Comparison of ENCODE assay signal across 20 cellular contexts in genomic region chr10:79314761-79315601, GRCh38. TPM values are rescaled to one million over a fixed set of nuclear protein-coding genes. Genes with fewer than 3 reads are reported as not detected.
DNase-seq lines count a peak whose midpoint lies in the region; ATAC-seq, FAIRE-seq and TF ChIP-seq lines count a peak whose summit lies in the region.
"Had no signal": no experiment of that assay in that cellular context is flagged by ENCODE, and none has a peak within 500 bp of the region (broad histone marks: within the 10 kb centered on the region; RNA-seq: fewer than 3 reads in every experiment).

No MANE protein-coding gene starts in this region.

- H3K79me2 ChIP-seq in astrocyte (ENCODE audit: insufficient read depth, low read length): peaks cover 3% of the 10 kb centered on the region
- H3K79me2 ChIP-seq: hepatocyte had no signal

- peaks cover 2% of the 10 kb centered on the region for H3K27me3 Mint-ChIP-seq in astrocyte (ENCODE audit: low read depth, unreplicated experiment)
- H3K27me3 Mint-ChIP-seq: activated CD4-positive, alpha-beta T cell treated with anti-CD3 and anti-CD28 coated beads, Interleukin-2, amount 10 ng/mL, durations not matched to agents 7 days and 5 days had no signal

- peak overlapping the region; percentile 77 for H3K27ac Mint-ChIP-seq in astrocyte (ENCODE audit: unreplicated experiment)
- H3K27ac Mint-ChIP-seq: activated CD4-positive, alpha-beta T cell treated with anti-CD3 and anti-CD28 coated beads, Interleukin-2, amount 10 ng/mL, durations not matched to agents 7 days and 5 days had no signal

- peaks cover 50% of the 10 kb centered on the region for H4K20me1 ChIP-seq in astrocyte (ENCODE audit: insufficient read depth, low read length)

- H3K36me3 Mint-ChIP-seq in astrocyte (ENCODE audit: low read depth, unreplicated experiment): peaks cover 17% of the 10 kb centered on the region

- H3K9me3 ChIP-seq in astrocyte (ENCODE audit: insufficient read depth, low read depth, low read length): no peaks in the 10 kb centered on the region
- no peaks in the 10 kb centered on the region for H3K9me3 ChIP-seq in small intestine (ENCODE audit: control insufficient read depth, low read depth)
- H3K9me3 ChIP-seq: thyroid gland had no signal

- H3K4me1 ChIP-seq in astrocyte (ENCODE audit: insufficient read depth, low read length): peaks cover 24% of the 10 kb centered on the region
- no peaks in the 10 kb centered on the region for H3K4me1 ChIP-seq in small intestine (ENCODE audit: control insufficient read depth in 2 of 2, insufficient read depth in 1 of 2, low read depth in 1 of 2, low read length in 1 of 2)

- intact Hi-C loops in left colon (cut with DNase I, micrococcal nuclease): no loop called here

- H3K9ac ChIP-seq in astrocyte (ENCODE audit: low read length): no peak overlapping the region

- H3K4me3 ChIP-seq in astrocyte (ENCODE audit: insufficient read depth, low read depth, low read length) (no peak overlapping the region), small intestine (ENCODE audit: low read depth in 1 of 2, low read length in 2 of 2) (no peak overlapping the region)
- H3K4me3 ChIP-seq: hepatocyte, SK-N-MC, thyroid gland had no signal

- FAIRE-seq in astrocyte (lab: Jason Lieb, UNC): no peak
- no peak for FAIRE-seq in small intestine (lab: Jason Lieb, UNC)
- FAIRE-seq: colon had no signal

- no peak overlapping the region for H2AFZ ChIP-seq in astrocyte (ENCODE audit: low read depth, low read length)
- H2AFZ ChIP-seq: hepatocyte had no signal

- H3K27ac ChIP-seq in astrocyte (ENCODE audit: low read depth, low read length) (no peak overlapping the region), small intestine (ENCODE audit: low read depth in 1 of 2, low read length in 1 of 2) (no peak overlapping the region)
- H3K27ac ChIP-seq: 22Rv1, C4-2B, hepatocyte, thyroid gland had no signal

- DNase-seq in DMS 273 (lab: John Stamatoyannopoulos, UW; ENCODE audit: unreplicated experiment): peak; percentile 56
- DNase-seq in DMS 273 treated with DMSO at 0.1 percent for 48 hours (lab: John Stamatoyannopoulos, UW): no peak
- no peak for DNase-seq in astrocyte (ENCODE audit: low read depth)
- peak in 1 of 2 donors; percentile 55 for DNase-seq in left colon
- peak; percentile 68 for DNase-seq in small intestine
- no peak for DNase-seq in activated naive CD4-positive, alpha-beta T cell treated with anti-CD3 and anti-CD28 coated beads, Interleukin-2, amount 50 U/mL, for 16 hours
- DNase-seq in hypothalamus (lab: John Stamatoyannopoulos, UW): no peak
- DNase-seq: activated CD4-positive, alpha-beta T cell treated with anti-CD3 and anti-CD28 coated beads, Interleukin-2, amount 10 ng/mL, durations not matched to agents 7 days and 5 days; activated T-cell treated with anti-CD3 and anti-CD28 coated beads, Interleukin-2, amount 50 U/mL, for 48 hours; erythroblast; naive thymus-derived CD4-positive, alpha-beta T cell; NCI-H510A treated with DMSO at 0.1 percent for 48 hours; stimulated activated CD4-positive, alpha-beta T cell treated with anti-CD3 and anti-CD28 coated beads, Interleukin-2, amount 100 ng/mL, for 48 hours; thyroid gland had no signal

- no peak overlapping the region for H3K4me2 ChIP-seq in astrocyte (ENCODE audit: low read length)
- H3K4me2 ChIP-seq: hepatocyte had no signal

- no peak overlapping the region for H3K4me3 Mint-ChIP-seq in astrocyte (ENCODE audit: unreplicated experiment)
- H3K4me3 Mint-ChIP-seq: activated CD4-positive, alpha-beta T cell treated with anti-CD3 and anti-CD28 coated beads, Interleukin-2, amount 10 ng/mL, durations not matched to agents 7 days and 5 days had no signal

- TF ChIP-seq CTCF in astrocyte (IDR thresholded peaks at IDR 0.05; ENCODE audit: insufficient read depth, low read depth, low read length): no peak

- H3K27me3 ChIP-seq in astrocyte (ENCODE audit: insufficient read depth, low read length) (no peaks in the 10 kb centered on the region), small intestine (ENCODE audit: control insufficient read depth in 2 of 2, insufficient read depth in 2 of 2, low read length in 2 of 2) (no peaks in the 10 kb centered on the region)
- H3K27me3 ChIP-seq: hepatocyte, thyroid gland had no signal

- peaks cover 25% of the 10 kb centered on the region for H3K4me1 Mint-ChIP-seq in astrocyte (ENCODE audit: low read depth, unreplicated experiment)

- ATAC-seq in left colon (peak; percentile 68), GM18502 (IDR thresholded peaks at IDR 0.05; ENCODE audit: poor library complexity, unreplicated experiment) (no peak)
- ATAC-seq: naive thymus-derived CD4-positive, alpha-beta T cell had no signal

- 52 to 76% (median 61%) methylated on average over 25 of the region's 25 CpGs for WGBS in small intestine, 3 donors

- H3K9me3 Mint-ChIP-seq in astrocyte (ENCODE audit: unreplicated experiment): peaks cover 5% of the 10 kb centered on the region

- H3K36me3 ChIP-seq in astrocyte (ENCODE audit: insufficient read depth, low read length): peaks cover 9% of the 10 kb centered on the region
- H3K36me3 ChIP-seq in small intestine (ENCODE audit: control insufficient read depth in 2 of 2, insufficient read depth in 2 of 2, low read length in 2 of 2): peaks cover 0 to 10% of the 10 kb centered on the region in 2 donors

RNA-seq across cellular contexts. Expression of gene PPIF, which starts 32.3 kb away (rescaled TPM):
- 25.3 and 31.7 TPM in 2 replicates for total RNA-seq in astrocyte
- 100 to 1,000 TPM in 1 of 2 donors, 10 to 100 TPM in 1; 86.6 to 105 TPM for total RNA-seq in left colon
- 10 to 100 TPM; 35.3 to 71.5 (median 42.7) TPM for polyA plus RNA-seq in small intestine

Comparison
In these comparisons a context has a peak if more than half of its experiments do, and no peak if none do; other contexts are left out.
1. DNase-seq: peak in DMS 273 (single experiment) and small intestine (single experiment); none in DMS 273 treated with DMSO at 0.1 percent for 48 hours (single experiment), astrocyte (single experiment), activated naive CD4-positive, alpha-beta T cell treated with anti-CD3 and anti-CD28 coated beads, Interleukin-2, amount 50 U/mL, for 16 hours (single experiment) and hypothalamus (0 of 51).